Comparison of ENCODE assay signal across 15 cellular contexts in genomic region chr12:19031032-19031431, GRCh38.
DNase-seq lines count a peak whose midpoint lies in the region; ATAC-seq and TF ChIP-seq lines count a peak whose summit lies in the region.
"Had no signal": no experiment of that assay in that cellular context is flagged by ENCODE, and none has a peak within 500 bp of the region (broad histone marks: within the 10 kb centered on the region; RNA-seq: fewer than 3 reads in every experiment).

No MANE protein-coding gene starts in this region.

- peaks cover 8% of the 10 kb centered on the region for H3K4me1 Mint-ChIP-seq in endodermal cell
- H3K4me1 Mint-ChIP-seq: activated naive CD8-positive, alpha-beta T cell treated with anti-CD3 and anti-CD28 coated beads, Interleukin-2, amount 50 U/mL, for 24 hours had no signal

- H3K27ac Mint-ChIP-seq in endodermal cell: no peak overlapping the region
- H3K27ac Mint-ChIP-seq: activated CD8-positive, alpha-beta T cell treated with anti-CD3 and anti-CD28 coated beads, Interleukin-2, amount 10 ng/mL, durations not matched to agents 7 days and 5 days; activated naive CD8-positive, alpha-beta T cell treated with anti-CD3 and anti-CD28 coated beads, Interleukin-2, amount 50 U/mL, for 24 hours; type B pancreatic cell had no signal

- H3K27me3 ChIP-seq in heart right ventricle (no peaks in the 10 kb centered on the region), right cardiac atrium (ENCODE audit: control insufficient read depth, insufficient read depth) (no peaks in the 10 kb centered on the region), endodermal cell (ENCODE audit: control insufficient read depth, insufficient read depth, low read length, poor library complexity, severe bottlenecking) (no peaks in the 10 kb centered on the region)

- H3K4me3 ChIP-seq in heart right ventricle: no peak overlapping the region
- H3K4me3 ChIP-seq in right cardiac atrium (ENCODE audit: low read length): no peak overlapping the region
- no peak overlapping the region for H3K4me3 ChIP-seq in fibroblast of villous mesenchyme (ENCODE audit: low read depth, low read length)
- H3K4me3 ChIP-seq in endodermal cell (ENCODE audit: low read length): no peak overlapping the region

- DNase-seq in heart right ventricle (no peak), right cardiac atrium (no peak), SW 1271 (lab: John Stamatoyannopoulos, UW) (peak; percentile 74 to 95), fibroblast of villous mesenchyme (ENCODE audit: low read depth) (peak; percentile 78), cerebellar nuclear complex (lab: John Stamatoyannopoulos, UW) (no peak), endodermal cell (no peak), NCI-H510A treated with DMSO at 0.1 percent for 48 hours (lab: John Stamatoyannopoulos, UW) (no peak)
- DNase-seq: activated CD8-positive, alpha-beta T cell treated with anti-CD3 and anti-CD28 coated beads, Interleukin-2, amount 10 ng/mL, durations not matched to agents 7 days and 5 days; activated naive CD8-positive, alpha-beta T cell treated with anti-CD3 and anti-CD28 coated beads, Interleukin-2, amount 50 U/mL, for 24 hours; AML-193; NCI-H1092; NCI-H774; T-helper 2 cell had no signal

- no peak overlapping the region for H3K9ac ChIP-seq in endodermal cell (ENCODE audit: extremely low read depth, low read length, poor library complexity, severe bottlenecking)

- H3K27me3 Mint-ChIP-seq in endodermal cell (ENCODE audit: insufficient read depth): no peaks in the 10 kb centered on the region
- H3K27me3 Mint-ChIP-seq: type B pancreatic cell had no signal

- H3K36me3 Mint-ChIP-seq in endodermal cell (ENCODE audit: low read depth): peaks cover 12% of the 10 kb centered on the region

- H3K9me3 Mint-ChIP-seq in endodermal cell: peaks cover 41% of the 10 kb centered on the region
- H3K9me3 Mint-ChIP-seq: type B pancreatic cell had no signal

- no peak overlapping the region for H3K4me3 Mint-ChIP-seq in endodermal cell
- H3K4me3 Mint-ChIP-seq: activated CD8-positive, alpha-beta T cell treated with anti-CD3 and anti-CD28 coated beads, Interleukin-2, amount 10 ng/mL, durations not matched to agents 7 days and 5 days; activated naive CD8-positive, alpha-beta T cell treated with anti-CD3 and anti-CD28 coated beads, Interleukin-2, amount 50 U/mL, for 24 hours; type B pancreatic cell had no signal

- WGBS in heart right ventricle, 2 donors: 64 to 75% methylated on average over 4 of the region's 4 CpGs
- whole genome bisulfite sequencing in right cardiac atrium: 82% methylated on average over 4 of the region's 4 CpGs
- WGBS in endodermal cell (ENCODE audit: insufficient coverage in 1 of 2, insufficient read length in 1 of 2), 2 experiments: 92 to 93% methylated on average over 2 to 4 of the region's 4 CpGs

- peaks cover 0 to 14% (median 4%) of the 10 kb centered on the region in 9 donors for H3K4me1 ChIP-seq in heart right ventricle
- peaks cover 2% of the 10 kb centered on the region for H3K4me1 ChIP-seq in right cardiac atrium (ENCODE audit: control insufficient read depth, insufficient read depth, low read length)
- H3K4me1 ChIP-seq in endodermal cell (ENCODE audit: control insufficient read depth, insufficient read depth, low read length): peaks cover 2% of the 10 kb centered on the region

- H3K9me3 ChIP-seq in heart right ventricle (peaks cover 0 to 17% (median 0%) of the 10 kb centered on the region in 11 donors), right cardiac atrium (ENCODE audit: control insufficient read depth, low read length) (no peaks in the 10 kb centered on the region), endodermal cell (ENCODE audit: control insufficient read depth, low read length) (peaks cover 28% of the 10 kb centered on the region)

- peak in 5 of 8 donors; percentile 30 to 59 (median 50) for ATAC-seq in heart right ventricle
- ATAC-seq in right cardiac atrium: no peak
- ATAC-seq in HG02840 (IDR thresholded peaks at IDR 0.05; ENCODE audit: low FRiP score, unreplicated experiment): no peak
- ATAC-seq: activated CD8-positive, alpha-beta T cell treated with anti-CD3 and anti-CD28 coated beads, Interleukin-2, amount 10 ng/mL, durations not matched to agents 7 days and 5 days; activated naive CD8-positive, alpha-beta T cell treated with anti-CD3 and anti-CD28 coated beads, Interleukin-2, amount 50 U/mL, for 24 hours had no signal

- H3K27ac ChIP-seq in heart right ventricle (no peak overlapping the region), right cardiac atrium (ENCODE audit: low read length) (no peak overlapping the region), endodermal cell (ENCODE audit: low read depth, low read length) (no peak overlapping the region)

- no peaks in the 10 kb centered on the region for H3K36me3 ChIP-seq in heart right ventricle
- no peaks in the 10 kb centered on the region for H3K36me3 ChIP-seq in endodermal cell (ENCODE audit: control insufficient read depth, insufficient read depth, low read length)

- intact Hi-C loops in heart right ventricle (cut with DNase I) (loop anchor here in 3 of 10 donors (10.0 kb wide), 3 partner anchors 146 to 276 kb away; no protein-coding TSS in a partner anchor), right cardiac atrium (cut with DNase I) (no loop called here)

- no peak for TF ChIP-seq CTCF in heart right ventricle (IDR thresholded peaks at IDR 0.05)
- no peak for TF ChIP-seq CTCF in fibroblast of villous mesenchyme (IDR thresholded peaks at IDR 0.05; ENCODE audit: insufficient read depth, low read depth, low read length)
- no peak for TF ChIP-seq CTCF in endodermal cell (conservative IDR thresholded peaks at IDR 0.05)

Comparison
In these comparisons a context has a peak if more than half of its experiments do, and no peak if none do; other contexts are left out.
1. ATAC-seq: peak in heart right ventricle (5 of 8); none in right cardiac atrium (0 of 2) and HG02840 (single experiment).
2. DNase-seq: peak in SW 1271 (2 of 2) and fibroblast of villous mesenchyme (single experiment); none in heart right ventricle (0 of 2), right cardiac atrium (0 of 3), cerebellar nuclear complex (0 of 2), endodermal cell (single experiment) and NCI-H510A treated with DMSO at 0.1 percent for 48 hours (single experiment).